ENCODE assay signal across 27 cellular contexts in genomic region chr2:9650119-9650821, GRCh38. TPM values are rescaled to one million over a fixed set of nuclear protein-coding genes. Genes with fewer than 3 reads are reported as not detected.
DNase-seq lines count a peak whose midpoint lies in the region; FAIRE-seq and TF ChIP-seq lines count a peak whose summit lies in the region.
"Had no signal": no experiment of that assay in that cellular context is flagged by ENCODE, and none has a peak within 500 bp of the region (broad histone marks: within the 10 kb centered on the region; RNA-seq: fewer than 3 reads in every experiment).

No MANE protein-coding gene starts in this region.

- H3K36me3 ChIP-seq in H1 (ENCODE audit: control insufficient read depth in 2 of 4, insufficient read depth in 4 of 4, low read length in 3 of 4) = no peaks in the 10 kb centered on the region
- H3K36me3 ChIP-seq: cardiac muscle cell, colonic mucosa, HAP-1, suprapubic skin, upper lobe of right lung had no signal

- H4K5ac ChIP-seq in H1 (ENCODE audit: insufficient read length, low read depth, low read length) = no peak overlapping the region

- H2BK5ac ChIP-seq in H1 (ENCODE audit: low read depth, low read length) = no peak overlapping the region

- no peak overlapping the region for H2BK20ac ChIP-seq in H1 (ENCODE audit: low read length)

- no peak overlapping the region for H3K14ac ChIP-seq in H1 (ENCODE audit: insufficient read length)

- CTCF ChIA-PET in activated naive CD4-positive, alpha-beta T cell treated with anti-CD3 and anti-CD28 coated beads for 36 hours (lab: Charles Lee) = no interaction called here
- CTCF ChIA-PET in H1 (lab: Charles Lee; ENCODE audit: partially characterized antibody) = interaction anchor here (1.0 to 1.5 kb wide), 2 partner anchors 14 to 121 kb away, joined by 3 to 4 read pairs; no protein-coding TSS in a partner anchor

- no peaks in the 10 kb centered on the region for H3K79me1 ChIP-seq in H1 (ENCODE audit: low read depth, low read length)

- H3K4me3 Mint-ChIP-seq in activated naive CD4-positive, alpha-beta T cell treated with anti-CD3 and anti-CD28 coated beads for 36 hours = no peak overlapping the region
- H3K4me3 Mint-ChIP-seq: activated B cell treated with CpG ODN at 0.5 μM for 24 hours had no signal

- no peak overlapping the region for H3K18ac ChIP-seq in H1 (ENCODE audit: extremely low read depth, low read length)

- no peak overlapping the region for H3K56ac ChIP-seq in H1 (replicated peaks; ENCODE audit: insufficient read length, low read depth, low read length)

- H3K4me3 ChIP-seq in H1 (ENCODE audit: extremely low read depth in 1 of 4, insufficient read depth in 2 of 4, low read depth in 3 of 4, low read length in 4 of 4) = no peak overlapping the region
- H3K4me3 ChIP-seq: cardiac muscle cell, colonic mucosa, HAP-1, suprapubic skin, upper lobe of right lung had no signal

- POLR2A ChIA-PET in H1 (lab: Charles Lee; ENCODE audit: partially characterized antibody) = interaction anchor here (1.5 kb wide), 1 partner anchor 20 kb away, joined by 4 read pairs; no protein-coding TSS in a partner anchor

- in situ Hi-C loops in KBM-7 (cut with MboI; ENCODE audit: low pct_unique_long_range_greater_than_20kb, low sequenced_read_pairs) = no loop called here

- H3K4ac ChIP-seq in H1 (replicated peaks; ENCODE audit: insufficient read length, low read depth, low read length) = no peak overlapping the region

- no peaks in the 10 kb centered on the region for H3K9me3 ChIP-seq in H1 (ENCODE audit: insufficient read depth in 2 of 2, low read depth in 1 of 2, low read length in 1 of 2)
- H3K9me3 ChIP-seq: Caco-2, colonic mucosa, HAP-1, suprapubic skin, upper lobe of right lung had no signal

- H3K27ac ChIP-seq in H1 (ENCODE audit: low read depth, low read length) = no peak overlapping the region
- H3K27ac ChIP-seq: cardiac muscle cell, colonic mucosa, epithelial cell of prostate, HL-60, suprapubic skin, upper lobe of right lung had no signal

- no peaks in the 10 kb centered on the region for H3K9me3 Mint-ChIP-seq in activated naive CD4-positive, alpha-beta T cell treated with anti-CD3 and anti-CD28 coated beads for 36 hours
- H3K9me3 Mint-ChIP-seq: activated B cell treated with CpG ODN at 0.5 μM for 24 hours had no signal

- peaks cover 2% of the 10 kb centered on the region for H3K27me3 Mint-ChIP-seq in activated naive CD4-positive, alpha-beta T cell treated with anti-CD3 and anti-CD28 coated beads for 36 hours (ENCODE audit: low read depth)

- peak overlapping the region; percentile 31 for H4K91ac ChIP-seq in H1 (replicated peaks; ENCODE audit: insufficient read length, low read length)

- no peak overlapping the region for H3K27ac Mint-ChIP-seq in activated naive CD4-positive, alpha-beta T cell treated with anti-CD3 and anti-CD28 coated beads for 36 hours
- H3K27ac Mint-ChIP-seq: activated B cell treated with CpG ODN at 0.5 μM for 24 hours had no signal

- H3K23me2 ChIP-seq in H1 (ENCODE audit: low read depth, low read length) = peaks cover 6% of the 10 kb centered on the region; the same call in 1 of the 2 replicates

- H2BK120ac ChIP-seq in H1 (replicated peaks; ENCODE audit: low read depth, low read length) = no peak overlapping the region

- no peak overlapping the region for H3K4me2 ChIP-seq in H1 (ENCODE audit: insufficient read depth in 1 of 2, low read depth in 2 of 2, low read length in 2 of 2)

- WGBS in H1 (ENCODE audit: extremely low coverage in 1 of 2, insufficient coverage in 1 of 2, insufficient read length in 1 of 2, insufficient replicate concordance in 2 of 2, low coverage in 1 of 2, low lambda C conversion rate in 2 of 2, missing lambda C conversion rate in 1 of 2), 2 experiments = 88% methylated on average over 4 of the region's 4 CpGs; no CpG with 5 or more reads in 1 of the 2 experiments

- H2BK12ac ChIP-seq in H1 (ENCODE audit: low read depth, low read length) = no peak overlapping the region

- H4K8ac ChIP-seq in H1 (ENCODE audit: extremely low read depth, insufficient read depth, low read length) = no peak overlapping the region

- DNase-seq in activated naive CD4-positive, alpha-beta T cell treated with anti-CD3 and anti-CD28 coated beads for 36 hours = peak; percentile 17
- DNase-seq in activated naive CD4-positive, alpha-beta T cell treated with anti-CD3 and anti-CD28 coated beads, Interleukin-2, amount 50 U/mL, for 16 hours = no peak
- peak; percentile 41 for DNase-seq in KBM-7
- no peak for DNase-seq in H1 (ENCODE audit: low read depth in 1 of 2, low spot score in 2 of 2)
- peak; percentile 40 for DNase-seq in putamen (ENCODE audit: low spot score)
- no peak for DNase-seq in NCI-H748 treated with DMSO at 0.1 percent for 48 hours (lab: John Stamatoyannopoulos, UW)
- no peak for DNase-seq in HPDE6-E6E7 (ENCODE audit: extremely low spot score)
- DNase-seq in NCI-H2029 (lab: John Stamatoyannopoulos, UW) = no peak
- DNase-seq: activated B cell treated with CpG ODN at 0.5 μM for 24 hours; activated CD4-positive, alpha-beta T cell treated with anti-CD3 and anti-CD28 coated beads, Interleukin-2, amount 50 U/mL, for 48 hours; activated CD8-positive, alpha-beta memory T cell treated with anti-CD3 and anti-CD28 coated beads, Interleukin-2, amount 50 U/mL, for 4 hours; C1 segment of cervical spinal cord; Caco-2; colonic mucosa; DMS53; effector CD4-positive, alpha-beta T cell; Karpas-422; NCI-H1436 treated with DMSO at 0.1 percent for 48 hours; stimulated activated CD4-positive, alpha-beta T cell treated with anti-CD3 and anti-CD28 coated beads, Interleukin-4, amount 100 ng/mL, for 1 hour; T-helper 1 cell; upper lobe of right lung had no signal

- H3K79me2 ChIP-seq in H1 (ENCODE audit: control insufficient read depth in 1 of 2, insufficient read depth in 2 of 2, low read length in 2 of 2) = no peaks in the 10 kb centered on the region

- H2AFZ ChIP-seq in H1 (ENCODE audit: low read length) = no peak overlapping the region

- H3K9ac ChIP-seq in H1 (replicated peaks in 1 of 4; ENCODE audit: extremely low read depth in 1 of 4, low read depth in 3 of 4, low read length in 3 of 4) = peak overlapping the region in 1 of 4 experiments; percentile 10; a peak in 1 of 7 replicates

- H3K23ac ChIP-seq in H1 (ENCODE audit: insufficient read length) = no peak overlapping the region

- TF ChIP-seq RAD21 in H1 (IDR thresholded peaks at IDR 0.05 in 1 of 2, conservative IDR thresholded peaks at IDR 0.05 in 1 of 2; ENCODE audit: low read depth in 2 of 2, low read length in 2 of 2) = no peak

- no peaks in the 10 kb centered on the region for H3K27me3 ChIP-seq in H1 (replicated peaks in 1 of 4; ENCODE audit: control insufficient read depth in 3 of 4, extremely low read depth in 1 of 4, insufficient read depth in 3 of 4, low read length in 3 of 4)
- H3K27me3 ChIP-seq: cardiac muscle cell, colonic mucosa, suprapubic skin, upper lobe of right lung had no signal

- peaks cover 5% of the 10 kb centered on the region for H3K4me1 Mint-ChIP-seq in activated naive CD4-positive, alpha-beta T cell treated with anti-CD3 and anti-CD28 coated beads for 36 hours (ENCODE audit: low read depth)

- H2BK15ac ChIP-seq in H1 (ENCODE audit: low read length) = no peak overlapping the region

- no peak for TF ChIP-seq CTCF in H1 (IDR thresholded peaks at IDR 0.05; ENCODE audit: control extremely low read depth in 1 of 3, insufficient read depth in 1 of 3, low read depth in 1 of 3, low read length in 3 of 3)

- no peak for TF ChIP-seq EP300 in H1 (IDR thresholded peaks at IDR 0.05; ENCODE audit: borderline replicate concordance in 1 of 2, low read depth in 2 of 2, low read length in 2 of 2)

- no peaks in the 10 kb centered on the region for H3K36me3 Mint-ChIP-seq in activated naive CD4-positive, alpha-beta T cell treated with anti-CD3 and anti-CD28 coated beads for 36 hours (ENCODE audit: low read depth)

- FAIRE-seq in H1 (lab: Jason Lieb, UNC) = no peak
- FAIRE-seq: astrocyte had no signal

- peaks cover 2 to 8% (median 3%) of the 10 kb centered on the region in 4 experiments for H3K4me1 ChIP-seq in H1 (replicated peaks in 1 of 4; ENCODE audit: control insufficient read depth in 3 of 4, insufficient read depth in 4 of 4, low read length in 3 of 4)
- H3K4me1 ChIP-seq: colonic mucosa, suprapubic skin, upper lobe of right lung had no signal

- TF ChIP-seq POLR2A in H1 (IDR thresholded peaks at IDR 0.05; ENCODE audit: control extremely low read depth in 1 of 2, low read depth in 2 of 2, low read length in 2 of 2) = no peak

- no peak overlapping the region for H2AK5ac ChIP-seq in H1 (ENCODE audit: low read depth, low read length)

- no peaks in the 10 kb centered on the region for H4K20me1 ChIP-seq in H1 (replicated peaks in 1 of 2; ENCODE audit: control insufficient read depth in 1 of 2, insufficient read depth in 2 of 2, low read length in 2 of 2)

- intact Hi-C loops in activated naive CD4-positive, alpha-beta T cell treated with anti-CD3 and anti-CD28 coated beads for 36 hours (cut with micrococcal nuclease) = no loop called here

TF ChIP-seq in H1, 55 proteins besides CTCF, POLR2A, EP300 and RAD21:
- no peak for TF ChIP-seq HDAC6 (IDR thresholded peaks at IDR 0.05; ENCODE audit: low read depth, low read length)
- TF ChIP-seq NANOG (IDR thresholded peaks at IDR 0.05; ENCODE audit: insufficient read depth, low read depth, low read length, poor library complexity, severe bottlenecking) = no peak
- no peak for TF ChIP-seq POLR2AphosphoS5 (IDR thresholded peaks at IDR 0.05; ENCODE audit: low read depth, low read length)
- no peak for TF ChIP-seq FOSL1 (IDR thresholded peaks at IDR 0.05; ENCODE audit: insufficient read depth, low read depth, low read length)

RNA-seq across cellular contexts. Expression of gene YWHAQ, which starts 19.5 kb away (rescaled TPM):
- 100 to 1,000 TPM; 248 to 261 TPM for total RNA-seq in activated naive CD4-positive, alpha-beta T cell treated with anti-CD3 and anti-CD28 coated beads for 36 hours
- 468 and 480 TPM in 2 replicates for total RNA-seq in H1 (2021; fragmentation: NEBNext Ultra II Directional; extraction: Animal tissue kit (Norgen Biotek cat#: 25700))
- polyA plus RNA-seq in H1 (2011; rRNA removed) = 225 and 244 TPM in 2 replicates
- polyA plus RNA-seq in H1 (2011; cell fraction: cytosol; rRNA removed) = 275 TPM
- 165 TPM for polyA plus RNA-seq in H1 (2011; cell fraction: nucleus; rRNA removed)
- 328 to 469 TPM (median 389 TPM) in 4 replicates for polyA plus RNA-seq in H1 (2012, experiment 1 of 2)
- 58.5 TPM for polyA plus RNA-seq in H1 (2012, experiment 2 of 2)
- polyA plus RNA-seq in H1 (2013, experiment 1 of 2) = 349 TPM
- polyA plus RNA-seq in H1 (2013, experiment 2 of 2) = 354 TPM
- polyA minus RNA-seq in H1 (2011; rRNA and poly(A)+ RNA removed) = 274 and 502 TPM in 2 replicates
- 210 TPM for polyA minus RNA-seq in H1 (2011; cell fraction: cytosol; rRNA and poly(A)+ RNA removed)
- 102 TPM for polyA minus RNA-seq in H1 (2011; cell fraction: nucleus; rRNA and poly(A)+ RNA removed)

Comparison
In these comparisons a context has a peak if more than half of its experiments do, and no peak if none do; other contexts are left out.
1. DNase-seq: peak in activated naive CD4-positive, alpha-beta T cell treated with anti-CD3 and anti-CD28 coated beads for 36 hours (single experiment), KBM-7 (single experiment) and putamen (single experiment); none in activated naive CD4-positive, alpha-beta T cell treated with anti-CD3 and anti-CD28 coated beads, Interleukin-2, amount 50 U/mL, for 16 hours (single experiment), H1 (0 of 2), NCI-H748 treated with DMSO at 0.1 percent for 48 hours (single experiment), HPDE6-E6E7 (single experiment) and NCI-H2029 (single experiment).